15 cellular contexts compared by ENCODE assay signal in genomic region chr18:10290244-10291240, GRCh38.
A peak's percentile ranks its signal among the peaks of the same experiment; 100 is the strongest.
DNase-seq lines count a peak whose midpoint lies in the region; ATAC-seq, FAIRE-seq and TF ChIP-seq lines count a peak whose summit lies in the region.
"Had no signal": no experiment of that assay in that cellular context is flagged by ENCODE, and none has a peak within 500 bp of the region (broad histone marks: within the 10 kb centered on the region; RNA-seq: fewer than 3 reads in every experiment).

No MANE protein-coding gene starts in this region.

- H2AFZ ChIP-seq in astrocyte (ENCODE audit: low read depth, low read length): no peak overlapping the region

- H3K79me2 ChIP-seq in astrocyte (ENCODE audit: insufficient read depth, low read length): no peaks in the 10 kb centered on the region

- H3K4me1 Mint-ChIP-seq in astrocyte (ENCODE audit: low read depth, unreplicated experiment): peaks cover 7% of the 10 kb centered on the region
- H3K4me1 Mint-ChIP-seq: activated naive CD4-positive, alpha-beta T cell treated with anti-CD3 and anti-CD28 coated beads, Interleukin-2, amount 10 ng/mL, durations not matched to agents 7 days and 5 days had no signal

- no peak overlapping the region for H3K4me3 ChIP-seq in astrocyte (ENCODE audit: insufficient read depth, low read depth, low read length)
- H3K4me3 ChIP-seq in mesodermal cell (ENCODE audit: extremely low read depth, insufficient read depth, low read length, poor library complexity, severe bottlenecking): no peak overlapping the region
- H3K4me3 ChIP-seq in upper lobe of right lung: no peak overlapping the region
- H3K4me3 ChIP-seq: heart left ventricle had no signal

- H3K9me3 ChIP-seq in astrocyte (ENCODE audit: insufficient read depth, low read depth, low read length) (peaks cover 4% of the 10 kb centered on the region), mesodermal cell (ENCODE audit: control insufficient read depth, low read length) (peaks cover 8% of the 10 kb centered on the region), upper lobe of right lung (no peaks in the 10 kb centered on the region)

- peak overlapping the region; percentile 37 for H3K27ac Mint-ChIP-seq in astrocyte (ENCODE audit: unreplicated experiment)
- H3K27ac Mint-ChIP-seq: activated naive CD4-positive, alpha-beta T cell treated with anti-CD3 and anti-CD28 coated beads, Interleukin-2, amount 10 ng/mL, durations not matched to agents 7 days and 5 days had no signal

- no peaks in the 10 kb centered on the region for H3K36me3 Mint-ChIP-seq in astrocyte (ENCODE audit: low read depth, unreplicated experiment)
- H3K36me3 Mint-ChIP-seq: activated naive CD4-positive, alpha-beta T cell treated with anti-CD3 and anti-CD28 coated beads, Interleukin-2, amount 10 ng/mL, durations not matched to agents 7 days and 5 days had no signal

- H3K27me3 ChIP-seq in astrocyte (ENCODE audit: insufficient read depth, low read length): no peaks in the 10 kb centered on the region
- no peaks in the 10 kb centered on the region for H3K27me3 ChIP-seq in upper lobe of right lung
- H3K27me3 ChIP-seq: heart left ventricle had no signal

- peaks cover 9% of the 10 kb centered on the region for H3K9me3 Mint-ChIP-seq in astrocyte (ENCODE audit: unreplicated experiment)

- 94 to 97% methylated on average over 13 of the region's 14 CpGs for WGBS in mesodermal cell (ENCODE audit: insufficient coverage in 2 of 2), 2 experiments

- H3K4me3 Mint-ChIP-seq in astrocyte (ENCODE audit: unreplicated experiment): no peak overlapping the region
- H3K4me3 Mint-ChIP-seq: activated naive CD4-positive, alpha-beta T cell treated with anti-CD3 and anti-CD28 coated beads, Interleukin-2, amount 10 ng/mL, durations not matched to agents 7 days and 5 days; neural crest cell had no signal

- H3K27me3 Mint-ChIP-seq in astrocyte (ENCODE audit: low read depth, unreplicated experiment): peaks cover 4% of the 10 kb centered on the region
- H3K27me3 Mint-ChIP-seq: activated naive CD4-positive, alpha-beta T cell treated with anti-CD3 and anti-CD28 coated beads, Interleukin-2, amount 10 ng/mL, durations not matched to agents 7 days and 5 days had no signal

- H3K9ac ChIP-seq in astrocyte (ENCODE audit: low read length): no peak overlapping the region

- intact Hi-C loops in Right ventricle myocardium inferior (cut with DNase I): no loop called here
- intact Hi-C loops in cardiac septum (cut with DNase I): no loop called here
- intact Hi-C loops in upper lobe of right lung (cut with DNase I): no loop called here

- H3K36me3 ChIP-seq in astrocyte (ENCODE audit: insufficient read depth, low read length) (no peaks in the 10 kb centered on the region), mesodermal cell (ENCODE audit: control insufficient read depth, insufficient read depth, low read length) (no peaks in the 10 kb centered on the region), upper lobe of right lung (no peaks in the 10 kb centered on the region)
- H3K36me3 ChIP-seq: heart left ventricle had no signal

- TF ChIP-seq CTCF in astrocyte (IDR thresholded peaks at IDR 0.05; ENCODE audit: insufficient read depth, low read depth, low read length) (no peak), upper lobe of right lung (IDR thresholded peaks at IDR 0.05) (no peak)

- no peak for DNase-seq in Right ventricle myocardium inferior (ENCODE audit: missing footprints)
- no peak for DNase-seq in cardiac septum (ENCODE audit: low spot score)
- no peak for DNase-seq in astrocyte (ENCODE audit: low read depth)
- no peak for DNase-seq in upper lobe of right lung
- DNase-seq in T-helper 1 cell: no peak
- no peak for DNase-seq in stimulated activated CD4-positive, alpha-beta T cell treated with anti-CD3 and anti-CD28 coated beads, Interleukin-12 subunit alpha, Interleukin-12 subunit beta, amount 100 ng/mL, for 4 hours
- no peak for DNase-seq in NCI-H2227 (lab: John Stamatoyannopoulos, UW; ENCODE audit: unreplicated experiment)
- DNase-seq: activated naive CD4-positive, alpha-beta T cell treated with anti-CD3 and anti-CD28 coated beads, Interleukin-2, amount 10 ng/mL, durations not matched to agents 7 days and 5 days; COR-L47; heart left ventricle; MM.1S; NCI-H2107 had no signal

- H3K27ac ChIP-seq in astrocyte (ENCODE audit: low read depth, low read length) (no peak overlapping the region), mesodermal cell (ENCODE audit: low read depth, low read length, severe bottlenecking) (peak overlapping the region; percentile 64), upper lobe of right lung (peak overlapping the region; percentile 47)

- H3K4me1 ChIP-seq in astrocyte (ENCODE audit: insufficient read depth, low read length): no peaks in the 10 kb centered on the region
- peaks cover 24% of the 10 kb centered on the region for H3K4me1 ChIP-seq in mesodermal cell (ENCODE audit: control insufficient read depth, insufficient read depth, low read length, poor library complexity, severe bottlenecking)
- peaks cover 9% of the 10 kb centered on the region for H3K4me1 ChIP-seq in upper lobe of right lung

- H4K20me1 ChIP-seq in astrocyte (ENCODE audit: insufficient read depth, low read length): no peaks in the 10 kb centered on the region

- ATAC-seq in Right ventricle myocardium inferior: peak; percentile 46
- ATAC-seq in upper lobe of right lung: peak; percentile 50
- ATAC-seq: SK-N-SH treated with all-trans-retinoic acid at 6 μM for 48 hours had no signal

- FAIRE-seq in astrocyte (lab: Jason Lieb, UNC): no peak

- no peak overlapping the region for H3K4me2 ChIP-seq in astrocyte (ENCODE audit: low read length)
